ENCODE assay signal across 36 cellular contexts in genomic region chr5:170115925-170116324, GRCh38. TPM values are rescaled to one million over a fixed set of nuclear protein-coding genes. Genes with fewer than 3 reads are reported as not detected.
"Had no signal": no experiment of that assay in that cellular context is flagged by ENCODE, and none has a peak within 500 bp of the region (broad histone marks: within the 10 kb centered on the region; RNA-seq: fewer than 3 reads in every experiment).

No MANE protein-coding gene starts in this region.

- H3K9me3 Mint-ChIP-seq: naive thymus-derived CD8-positive, alpha-beta T cell; natural killer cell treated with Interleukin-12 subunit alpha and Interleukin-12 subunit beta and Interleukin-15 and Interleukin-18, amount 100 ng/mL, for 72 hours; stimulated activated memory B cell treated with anti-CD40 and anti-IgM and Interleukin-4, amounts not matched to agents 10 μg/mL and 1 μg/mL and 100 μg/mL, for 72 hours; stimulated activated naive CD8-positive, alpha-beta T cell treated with anti-CD3 and anti-CD28 coated beads, Interleukin-15, amount 100 ng/mL, for 72 hours; type B pancreatic cell had no signal

- H3K4me3 Mint-ChIP-seq: naive thymus-derived CD8-positive, alpha-beta T cell; natural killer cell treated with Interleukin-12 subunit alpha and Interleukin-12 subunit beta and Interleukin-15 and Interleukin-18, amount 100 ng/mL, for 72 hours; nephron progenitor cell; neural crest cell; stimulated activated memory B cell treated with anti-CD40 and anti-IgM and Interleukin-4, amounts not matched to agents 10 μg/mL and 1 μg/mL and 100 μg/mL, for 72 hours; stimulated activated naive CD8-positive, alpha-beta T cell treated with anti-CD3 and anti-CD28 coated beads, Interleukin-15, amount 100 ng/mL, for 72 hours; type B pancreatic cell had no signal

- H3K4me2 ChIP-seq: smooth muscle cell had no signal

- H3K27ac Mint-ChIP-seq: naive thymus-derived CD8-positive, alpha-beta T cell; natural killer cell treated with Interleukin-12 subunit alpha and Interleukin-12 subunit beta and Interleukin-15 and Interleukin-18, amount 100 ng/mL, for 72 hours; nephron progenitor cell; progenitor cell of endocrine pancreas; stimulated activated memory B cell treated with anti-CD40 and anti-IgM and Interleukin-4, amounts not matched to agents 10 μg/mL and 1 μg/mL and 100 μg/mL, for 72 hours; stimulated activated naive CD8-positive, alpha-beta T cell treated with anti-CD3 and anti-CD28 coated beads, Interleukin-15, amount 100 ng/mL, for 72 hours; type B pancreatic cell had no signal

- H3K9ac ChIP-seq: parathyroid adenoma had no signal

- DNase-seq: naive thymus-derived CD8-positive, alpha-beta T cell; nephron progenitor cell; nucleus accumbens; ovary; posterior cingulate gyrus; psoas muscle; right cardiac atrium; spleen; stimulated activated CD4-positive, alpha-beta T cell treated with anti-CD3 and anti-CD28 coated beads, Interleukin-12 subunit alpha, Interleukin-12 subunit beta, amount 100 ng/mL, for 4 hours; stimulated activated CD4-positive, alpha-beta T cell treated with anti-CD3 and anti-CD28 coated beads, Interleukin-1b, Interleukin-23, amount 100 ng/mL, for 48 hours; stimulated activated CD4-positive, alpha-beta T cell treated with anti-CD3 and anti-CD28 coated beads, Interleukin-4, amount 100 ng/mL, for 1 hour; stimulated activated CD4-positive, alpha-beta T cell treated with anti-CD3 and anti-CD28 coated beads, Interleukin-4, amount 100 ng/mL, for 4 hours; stimulated activated CD8-positive, alpha-beta memory T cell treated with anti-CD3 and anti-CD28 coated beads, Interleukin-4, amount 100 ng/mL, for 48 hours; stimulated activated naive CD4-positive, alpha-beta T cell; stimulated activated naive CD8-positive, alpha-beta T cell treated with anti-CD3 and anti-CD28 coated beads, Interleukin-15, amount 100 ng/mL, for 72 hours; stimulated activated naive CD8-positive, alpha-beta T cell treated with anti-CD3 and anti-CD28 coated beads, Interleukin-15, Interleukin-2, amounts not matched to agents 100 U/mL and 50 U/mL, for 24 hours; substantia nigra; testis; tibial artery; transverse colon; upper lobe of right lung; uterus had no signal

- H3K79me2 ChIP-seq: parathyroid adenoma had no signal

- H2AFZ ChIP-seq: parathyroid adenoma had no signal

- H3K27me3 ChIP-seq: neutrophil, ovary, suprapubic skin, testis, tibial artery, transverse colon, upper lobe of right lung, uterus had no signal

- ATAC-seq: naive thymus-derived CD8-positive, alpha-beta T cell; natural killer cell treated with Interleukin-12 subunit alpha and Interleukin-12 subunit beta and Interleukin-15 and Interleukin-18, amount 100 ng/mL, for 72 hours; psoas muscle; right cardiac atrium; sciatic nerve; stimulated activated memory B cell treated with anti-CD40 and anti-IgM and Interleukin-4, amounts not matched to agents 10 μg/mL and 1 μg/mL and 100 μg/mL, for 72 hours; stimulated activated naive CD8-positive, alpha-beta T cell treated with anti-CD3 and anti-CD28 coated beads, Interleukin-15, amount 100 ng/mL, for 72 hours; stimulated activated naive CD8-positive, alpha-beta T cell treated with anti-CD3 and anti-CD28 coated beads, Interleukin-15, Interleukin-2, amounts not matched to agents 100 U/mL and 50 U/mL, for 24 hours; upper lobe of right lung had no signal

- H3K4me3 ChIP-seq: ovary, psoas muscle, skin epidermis, smooth muscle cell, spleen, suprapubic skin, testis, tibial artery, transverse colon, upper lobe of right lung, uterus had no signal

- H3K4me1 ChIP-seq: parathyroid adenoma, psoas muscle, suprapubic skin, testis, tibial artery, transverse colon, upper lobe of right lung, uterus had no signal

- H3K36me3 ChIP-seq: neutrophil, ovary, spleen, suprapubic skin, tibial artery, transverse colon, upper lobe of right lung, uterus had no signal

- H3K36me3 Mint-ChIP-seq: naive thymus-derived CD8-positive, alpha-beta T cell; natural killer cell treated with Interleukin-12 subunit alpha and Interleukin-12 subunit beta and Interleukin-15 and Interleukin-18, amount 100 ng/mL, for 72 hours; stimulated activated memory B cell treated with anti-CD40 and anti-IgM and Interleukin-4, amounts not matched to agents 10 μg/mL and 1 μg/mL and 100 μg/mL, for 72 hours; type B pancreatic cell had no signal

- H3K9me3 ChIP-seq: neutrophil, ovary, psoas muscle, spleen, testis, tibial artery, transverse colon, upper lobe of right lung, uterus had no signal

- H3K4me1 Mint-ChIP-seq: naive thymus-derived CD8-positive, alpha-beta T cell; nephron progenitor cell; stimulated activated memory B cell treated with anti-CD40 and anti-IgM and Interleukin-4, amounts not matched to agents 10 μg/mL and 1 μg/mL and 100 μg/mL, for 72 hours; stimulated activated naive CD8-positive, alpha-beta T cell treated with anti-CD3 and anti-CD28 coated beads, Interleukin-15, amount 100 ng/mL, for 72 hours had no signal

- H3K27ac ChIP-seq: neutrophil, ovary, parathyroid adenoma, psoas muscle, skin epidermis, spleen, suprapubic skin, testis, tibial artery, transverse colon, upper lobe of right lung, uterus had no signal

RNA-seq across cellular contexts. Expression of gene FOXI1, which starts 10.2 kb away (rescaled TPM):
- total RNA-seq: naive thymus-derived CD8-positive, alpha-beta T cell; neural crest cell; omental fat pad; ovary; progenitor cell of endocrine pancreas; psoas muscle; renal cortical epithelial cell; right cardiac atrium; sciatic nerve; smooth muscle cell; spleen; transverse colon; upper lobe of right lung; urinary bladder; uterus had no signal
- polyA plus RNA-seq: naive thymus-derived CD8-positive, alpha-beta T cell; ovary; psoas muscle; right cardiac atrium; smooth muscle cell; spleen; urinary bladder had no signal
